Comparison of ENCODE assay signal across 8 cellular contexts in genomic region chr3:19948192-19948591, GRCh38. TPM values are rescaled to one million over a fixed set of nuclear protein-coding genes. Genes with fewer than 3 reads are reported as not detected.
DNase-seq lines count a peak whose midpoint lies in the region; TF ChIP-seq lines count a peak whose summit lies in the region.

No MANE protein-coding gene starts in this region.

- peaks cover 24% of the 10 kb centered on the region for H3K4me1 ChIP-seq in OCI-LY3 (ENCODE audit: low read length)
- peaks cover 21% of the 10 kb centered on the region for H3K4me1 ChIP-seq in endocrine pancreas (ENCODE audit: control insufficient read depth, insufficient read depth, low read length)
- H3K4me1 ChIP-seq in neuron (ENCODE audit: insufficient read depth, low read length) = peaks cover 19% of the 10 kb centered on the region

- TF ChIP-seq CTCF in CD14-positive monocyte (IDR thresholded peaks at IDR 0.05) (no peak), OCI-LY3 (IDR thresholded peaks at IDR 0.05; ENCODE audit: low read depth, low read length) (no peak)

- no peak for DNase-seq in CD14-positive monocyte (ENCODE audit: low spot score)
- no peak for DNase-seq in dedifferentiated amniotic fluid mesenchymal stem cell (ENCODE audit: extremely low spot score)
- no peak for DNase-seq in Kasumi-1 (lab: John Stamatoyannopoulos, UW)
- DNase-seq in inferior parietal cortex (ENCODE audit: extremely low spot score) = no peak
- DNase-seq in HPDE6-E6E7 (ENCODE audit: extremely low spot score) = no peak

- H3K9me3 ChIP-seq in OCI-LY3 (ENCODE audit: insufficient read depth, low read length) (no peaks in the 10 kb centered on the region), endocrine pancreas (ENCODE audit: control insufficient read depth, low read length) (no peaks in the 10 kb centered on the region), neuron (ENCODE audit: low read length) (no peaks in the 10 kb centered on the region)

- H3K27me3 ChIP-seq in OCI-LY3 (ENCODE audit: low read depth, low read length) = no peaks in the 10 kb centered on the region
- H3K27me3 ChIP-seq in endocrine pancreas (ENCODE audit: control insufficient read depth, insufficient read depth, low read length) = no peaks in the 10 kb centered on the region
- H3K27me3 ChIP-seq in neuron (ENCODE audit: insufficient read depth, low read length) = no peaks in the 10 kb centered on the region

- H4K20me1 ChIP-seq in OCI-LY3 (ENCODE audit: insufficient read depth, low read length) = peaks cover 33% of the 10 kb centered on the region

- peaks cover 21% of the 10 kb centered on the region for H3K36me3 ChIP-seq in OCI-LY3 (replicated peaks; ENCODE audit: low read depth, low read length)
- no peaks in the 10 kb centered on the region for H3K36me3 ChIP-seq in endocrine pancreas (ENCODE audit: control insufficient read depth, insufficient read depth, low read length)
- peaks cover 22% of the 10 kb centered on the region for H3K36me3 ChIP-seq in neuron (ENCODE audit: insufficient read depth, low read length)

- peaks cover 13 to 23% of the 10 kb centered on the region in 2 donors for H3K36me3 Mint-ChIP-seq in CD14-positive monocyte

- H3K27ac ChIP-seq in OCI-LY3 (ENCODE audit: low read length) = peak overlapping the region; percentile 88

- H3K4me2 ChIP-seq in OCI-LY3 (ENCODE audit: low read length) = peak overlapping the region; percentile 84

- intact Hi-C loops in CD14-positive monocyte (cut with micrococcal nuclease) = loop anchor here (5.0 kb wide), 1 partner anchor 94 kb away; the partner anchor contains the start of gene KAT2B (in 2 of the 2)

- peaks cover 64% of the 10 kb centered on the region for H3K79me2 ChIP-seq in OCI-LY3 (ENCODE audit: low read length)

- H3K9ac ChIP-seq in OCI-LY3 (ENCODE audit: low read length) = peak overlapping the region; percentile 93
- peak overlapping the region; percentile 96 for H3K9ac ChIP-seq in endocrine pancreas (ENCODE audit: control insufficient read depth, insufficient read depth, low read length)

- peak overlapping the region; percentile 97 to 99 (median 98) for H3K27ac Mint-ChIP-seq in CD14-positive monocyte

- H3K4me3 Mint-ChIP-seq in CD14-positive monocyte = peak overlapping the region; percentile 98

- peaks cover 0 to 2% (median 0%) of the 10 kb centered on the region in 7 donors for H3K9me3 Mint-ChIP-seq in CD14-positive monocyte

- peaks cover 38% of the 10 kb centered on the region for H3K4me1 Mint-ChIP-seq in CD14-positive monocyte

- peak overlapping the region; percentile 92 for H3K4me3 ChIP-seq in OCI-LY3 (ENCODE audit: low read length)
- H3K4me3 ChIP-seq in endocrine pancreas (ENCODE audit: control insufficient read depth, insufficient read depth, low read length) = peak overlapping the region; percentile 94
- H3K4me3 ChIP-seq in neuron (ENCODE audit: low read length) = peak overlapping the region; percentile 70

- no peaks in the 10 kb centered on the region for H3K27me3 Mint-ChIP-seq in CD14-positive monocyte (ENCODE audit: low read depth in 3 of 3)

- no peak overlapping the region for H2AFZ ChIP-seq in OCI-LY3 (ENCODE audit: low read depth, low read length)
- no peak overlapping the region for H2AFZ ChIP-seq in neuron (ENCODE audit: low read depth, low read length)

RNA-seq across cellular contexts. Expression of gene RAB5A, which starts 1.3 kb away (rescaled TPM):
- 10 to 100 TPM; 33.8 to 60.2 TPM for polyA plus RNA-seq in CD14-positive monocyte

RNA-seq across cellular contexts. Expression of gene EFHB, which starts 14.2 kb away (rescaled TPM):
- polyA plus RNA-seq in CD14-positive monocyte = under 1 TPM; 0.16 to 0.80 TPM
